In genomic region chr4:122687450-122688121, GRCh38 we compare ENCODE assay signal across 11 cellular contexts. TPM values are rescaled to one million over a fixed set of nuclear protein-coding genes. Genes with fewer than 3 reads are reported as not detected.
A peak's percentile ranks its signal among the peaks of the same experiment; 100 is the strongest.
DNase-seq lines count a peak whose midpoint lies in the region; ATAC-seq and TF ChIP-seq lines count a peak whose summit lies in the region.
"Had no signal": no experiment of that assay in that cellular context is flagged by ENCODE, and none has a peak within 500 bp of the region (broad histone marks: within the 10 kb centered on the region; RNA-seq: fewer than 3 reads in every experiment).

No MANE protein-coding gene starts in this region.

- H3K9me2 ChIP-seq in GM23248 (ENCODE audit: insufficient read depth) = no peaks in the 10 kb centered on the region

- H3K4me1 ChIP-seq in GM23248 (ENCODE audit: insufficient read depth) (0 out of 2 replicates have a peak, but pooled peaks cover 5% of the 10 kb centered on the region), spleen (peaks cover 0 to 4% (median 0%) of the 10 kb centered on the region in 6 donors), lower lobe of right lung (no peaks in the 10 kb centered on the region)
- H3K4me1 ChIP-seq: stomach had no signal

- no peak overlapping the region for H3K4me2 ChIP-seq in GM23248 (ENCODE audit: unreplicated experiment)

- H3K27ac ChIP-seq in GM23248 = no peak overlapping the region
- H3K27ac ChIP-seq in spleen = no peak overlapping the region
- H3K27ac ChIP-seq in lower lobe of right lung = no peak overlapping the region
- H3K27ac ChIP-seq: skin epidermis, stomach had no signal

- in situ Hi-C loops in GM23248 (cut with MboI) = no loop called here

- no peaks in the 10 kb centered on the region for H3K9me3 ChIP-seq in GM23248 (ENCODE audit: low read depth)
- peaks cover 0 to 21% (median 4%) of the 10 kb centered on the region in 8 donors for H3K9me3 ChIP-seq in spleen
- no peaks in the 10 kb centered on the region for H3K9me3 ChIP-seq in lower lobe of right lung

- peak; percentile 39 for ATAC-seq in GM18499 (IDR thresholded peaks at IDR 0.05; ENCODE audit: insufficient read depth, unreplicated experiment)
- ATAC-seq in left cardiac atrium = peak; percentile 76 to 78
- no peak for ATAC-seq in lower lobe of right lung

- TF ChIP-seq CTCF in spleen (IDR thresholded peaks at IDR 0.05 in 8 of 11, conservative IDR thresholded peaks at IDR 0.05 in 3 of 11) (no peak), lower lobe of right lung (IDR thresholded peaks at IDR 0.05) (no peak)

- no peak for TF ChIP-seq POLR2A in spleen (IDR thresholded peaks at IDR 0.05)

- intact Hi-C loops in left cardiac atrium (cut with DNase I) = no loop called here
- intact Hi-C loops in spleen (cut with DNase I; ENCODE audit: low total_unique reads) = no loop called here
- intact Hi-C loops in lower lobe of right lung (cut with DNase I) = no loop called here

- H3K36me3 ChIP-seq in GM23248 (ENCODE audit: low read depth) (no peaks in the 10 kb centered on the region), spleen (no peaks in the 10 kb centered on the region), lower lobe of right lung (no peaks in the 10 kb centered on the region)
- H3K36me3 ChIP-seq: stomach had no signal

- no peaks in the 10 kb centered on the region for H3K79me2 ChIP-seq in GM23248 (ENCODE audit: insufficient read depth)

- 41 to 44% methylated on average over 3 of the region's 3 CpGs for whole genome bisulfite sequencing in GM23248 (ENCODE audit: low coverage in 1 of 2, low lambda C conversion rate in 2 of 2, missing lambda C conversion rate in 2 of 2), 2 experiments
- WGBS in spleen, 5 donors = 29 to 48% (median 37%) methylated on average over 3 of the region's 3 CpGs

- H3K27me3 ChIP-seq in GM23248 (replicated peaks; ENCODE audit: insufficient read depth) (no peaks in the 10 kb centered on the region), spleen (replicated peaks in 1 of 7) (no peaks in the 10 kb centered on the region), lower lobe of right lung (ENCODE audit: low read depth) (no peaks in the 10 kb centered on the region)
- H3K27me3 ChIP-seq: stomach had no signal

- H2AFZ ChIP-seq in GM23248 = peak overlapping the region; percentile 66; the same call in 1 of the 2 replicates

- H3F3A ChIP-seq in GM23248 (ENCODE audit: insufficient read depth) = no peaks in the 10 kb centered on the region

- H4K20me1 ChIP-seq in GM23248 (ENCODE audit: insufficient read depth) = no peaks in the 10 kb centered on the region

- no peak for DNase-seq in GM23248
- DNase-seq in SKM-1 (lab: John Stamatoyannopoulos, UW; ENCODE audit: unreplicated experiment) = peak; percentile 16
- no peak for DNase-seq in left cardiac atrium
- no peak for DNase-seq in NCI-H1048 (lab: John Stamatoyannopoulos, UW)
- DNase-seq in NCI-H1436 treated with DMSO at 0.1 percent for 48 hours (lab: John Stamatoyannopoulos, UW) = no peak
- DNase-seq in spleen = no peak
- no peak for DNase-seq in lower lobe of right lung
- DNase-seq: NK-92 treated with Interleukin-12 subunit alpha and Interleukin-12 subunit beta, amount 100 ng/mL, for 24 hours; stomach had no signal

- no peak overlapping the region for H3K9ac ChIP-seq in GM23248

- H3K4me3 ChIP-seq in GM23248 = no peak overlapping the region
- H3K4me3 ChIP-seq in spleen = no peak overlapping the region
- H3K4me3 ChIP-seq in lower lobe of right lung = no peak overlapping the region
- H3K4me3 ChIP-seq: skin epidermis had no signal

RNA-seq across cellular contexts. Expression of gene BBS12, which starts 44.9 kb away (rescaled TPM):
- 3.5 and 7.1 TPM in 2 replicates for total RNA-seq in GM23248 (2014; rRNA removed; shearing (Covaris generic))
- polyA plus RNA-seq in GM23248 (2016; fragmentation: Nextera tagmentation; extraction: Ambion mirVana) (5.0 and 5.2 TPM in 2 replicates), spleen (1 to 10 TPM in 2 of 3 donors, under 1 TPM in 1; 0.91 to 1.4 (median 1.3) TPM)
- total RNA-seq in left cardiac atrium (1 to 10 TPM; 4.7 to 8.9 TPM), spleen (1 to 10 TPM; 2.1 to 4.4 (median 3.0) TPM), lower lobe of right lung (3.9 TPM)

Comparison
In these comparisons a context has a peak if more than half of its experiments do, and no peak if none do; other contexts are left out.
1. ATAC-seq: peak in GM18499 (single experiment) and left cardiac atrium (2 of 2); none in lower lobe of right lung (0 of 2).